1 cellular context compared by ENCODE assay signal in genomic region chr20:1265916-1266166, GRCh38.
TF ChIP-seq lines count a peak whose summit lies in the region.

No MANE protein-coding gene starts in this region.

TF ChIP-seq in HepG2, 621 proteins besides CTCF, POLR2A, EP300 and RAD21:
- TF ChIP-seq NONO (IDR thresholded peaks at IDR 0.05) (no peak), NONO (CRISPR knock-in tag; conservative IDR thresholded peaks at IDR 0.05) (no peak), MYC (CRISPR knock-in tag; IDR thresholded peaks at IDR 0.05; ENCODE audit: borderline replicate concordance) (no peak), GATAD2A (CRISPR knock-in tag; IDR thresholded peaks at IDR 0.05) (no peak), ZBTB34 (CRISPR knock-in tag; IDR thresholded peaks at IDR 0.05) (no peak), ZMYM2 (CRISPR knock-in tag; IDR thresholded peaks at IDR 0.05) (no peak), NPAS2 (CRISPR knock-in tag; IDR thresholded peaks at IDR 0.05; ENCODE audit: borderline replicate concordance) (no peak), NR2C2 (CRISPR knock-in tag; IDR thresholded peaks at IDR 0.05; ENCODE audit: borderline replicate concordance) (0 out of 2 replicates have a peak, but pooled peaks have one; percentile 16), ZNF350 (CRISPR knock-in tag; IDR thresholded peaks at IDR 0.05; ENCODE audit: borderline replicate concordance, low read depth) (no peak), KDM1A (CRISPR knock-in tag; IDR thresholded peaks at IDR 0.05) (peak; percentile 90), KLF11 (CRISPR knock-in tag; IDR thresholded peaks at IDR 0.05) (no peak), MXD4 (CRISPR knock-in tag; IDR thresholded peaks at IDR 0.05) (no peak), RCOR2 (CRISPR knock-in tag; IDR thresholded peaks at IDR 0.05) (peak; percentile 66; the same call in 1 of the 2 replicates), PHF21A (CRISPR knock-in tag; IDR thresholded peaks at IDR 0.05) (0 out of 2 replicates have a peak, but pooled peaks have one; percentile 17), ZNF281 (CRISPR knock-in tag; IDR thresholded peaks at IDR 0.05; ENCODE audit: borderline replicate concordance) (no peak), KMT2A (CRISPR knock-in tag; IDR thresholded peaks at IDR 0.05) (no peak), KDM5A (IDR thresholded peaks at IDR 0.05; ENCODE audit: borderline replicate concordance, low read length) (no peak), ZFP36 (IDR thresholded peaks at IDR 0.05; ENCODE audit: borderline replicate concordance, low read depth, low read length, partially characterized antibody) (peak; percentile 47), HNF1A (IDR thresholded peaks at IDR 0.05; ENCODE audit: low read depth) (no peak), HNF1A (CRISPR knock-in tag; IDR thresholded peaks at IDR 0.05; ENCODE audit: borderline replicate concordance) (peak; percentile 35; the same call in 1 of the 2 replicates), RFXANK (CRISPR knock-in tag; IDR thresholded peaks at IDR 0.05) (no peak), ZNF768 (CRISPR knock-in tag; IDR thresholded peaks at IDR 0.05) (peak; percentile 99), MEIS1 (CRISPR knock-in tag; IDR thresholded peaks at IDR 0.05; ENCODE audit: borderline replicate concordance) (peak; percentile 56; the same call in 1 of the 2 replicates), ZFP91 (CRISPR knock-in tag; IDR thresholded peaks at IDR 0.05; ENCODE audit: borderline replicate concordance) (peak; percentile 98), ELF1 (CRISPR knock-in tag; IDR thresholded peaks at IDR 0.05) (no peak), RFXAP (CRISPR knock-in tag; IDR thresholded peaks at IDR 0.05; ENCODE audit: borderline replicate concordance) (no peak), ATRX (CRISPR knock-in tag; IDR thresholded peaks at IDR 0.05; ENCODE audit: borderline replicate concordance) (no peak), NFE2L1 (CRISPR knock-in tag; IDR thresholded peaks at IDR 0.05; ENCODE audit: borderline replicate concordance) (no peak), ZGPAT (CRISPR knock-in tag; IDR thresholded peaks at IDR 0.05) (0 out of 2 replicates have a peak, but pooled peaks have one; percentile 14), IKZF5 (CRISPR knock-in tag; IDR thresholded peaks at IDR 0.05) (0 out of 2 replicates have a peak, but pooled peaks have one; percentile 30), ASH2L (IDR thresholded peaks at IDR 0.05; ENCODE audit: insufficient read length, low read depth, low read length) (no peak), ZMYM3 (CRISPR knock-in tag; IDR thresholded peaks at IDR 0.05) (peak; percentile 97)
